ENCODE assay signal across 34 cellular contexts in genomic region chr2:86253424-86253823, GRCh38.
"Had no signal": no experiment of that assay in that cellular context is flagged by ENCODE, and none has a peak within 500 bp of the region (broad histone marks: within the 10 kb centered on the region; RNA-seq: fewer than 3 reads in every experiment).

No MANE protein-coding gene starts in this region.

- DNase-seq: activated B cell treated with CpG ODN at 0.5 μM for 24 hours; activated CD4-positive, alpha-beta T cell treated with anti-CD3 and anti-CD28 coated beads for 36 hours; activated effector memory CD4-positive, alpha-beta T cell treated with anti-CD3 and anti-CD28 coated beads, Interleukin-2, amount 50 U/mL, for 16 hours; activated naive CD4-positive, alpha-beta T cell treated with anti-CD3 and anti-CD28 coated beads, Interleukin-2, amount 10 ng/mL, durations not matched to agents 7 days and 5 days; activated naive CD8-positive, alpha-beta T cell treated with anti-CD3 and anti-CD28 coated beads, Interleukin-2, amount 10 ng/mL, durations not matched to agents 7 days and 5 days; activated T-cell treated with anti-CD3 and anti-CD28 coated beads, Interleukin-2, amount 50 U/mL, for 1 hour; cerebellar nuclear complex; colonic mucosa; effector memory CD4-positive, alpha-beta T cell; erythroblast; heart left ventricle; hypothalamus; immature natural killer cell; kidney; lower lobe of right lung; mesenchymal stem cell; natural killer cell; occipital lobe; psoas muscle; stimulated activated CD4-positive, alpha-beta T cell treated with anti-CD3 and anti-CD28 coated beads, Interleukin-1b, Interleukin-23, amount 100 ng/mL, for 48 hours; stimulated activated CD4-positive, alpha-beta T cell treated with anti-CD3 and anti-CD28 coated beads, Interleukin-4, amount 100 ng/mL, for 4 hours; stimulated activated CD8-positive, alpha-beta memory T cell treated with anti-CD3 and anti-CD28 coated beads, Interleukin-4, amount 100 ng/mL, for 48 hours; stimulated activated naive CD8-positive, alpha-beta T cell treated with anti-CD3 and anti-CD28 coated beads, Interleukin-15, amount 100 ng/mL, for 72 hours; T-helper 2 cell; thyroid gland; upper lobe of right lung had no signal

- ATAC-seq: activated CD4-positive, alpha-beta T cell treated with anti-CD3 and anti-CD28 coated beads for 36 hours; heart left ventricle; lower lobe of right lung; natural killer cell; psoas muscle; stimulated activated memory B cell treated with anti-CD40 and anti-IgM and Interleukin-4, amounts not matched to agents 10 μg/mL and 1 μg/mL and 100 μg/mL, for 72 hours; stimulated activated naive CD8-positive, alpha-beta T cell treated with anti-CD3 and anti-CD28 coated beads, Interleukin-15, amount 100 ng/mL, for 72 hours; upper lobe of right lung had no signal

- H3K4me3 ChIP-seq: ascending aorta, cardiac muscle cell, colonic mucosa, heart left ventricle, lower lobe of right lung, neural progenitor cell, psoas muscle, smooth muscle cell, thyroid gland, upper lobe of right lung had no signal

- H3K27me3 ChIP-seq: ascending aorta, cardiac muscle cell, colonic mucosa, heart left ventricle, neural progenitor cell, thyroid gland, upper lobe of right lung had no signal

- H3K79me2 ChIP-seq: parathyroid adenoma had no signal

- H3K4me1 ChIP-seq: colonic mucosa, parathyroid adenoma, upper lobe of right lung had no signal

- H3K36me3 ChIP-seq: ascending aorta, cardiac muscle cell, colonic mucosa, lower lobe of right lung, neural progenitor cell, thyroid gland, upper lobe of right lung had no signal

- H3K27ac ChIP-seq: ascending aorta, cardiac muscle cell, colonic mucosa, lower lobe of right lung, neural progenitor cell, parathyroid adenoma, psoas muscle, thyroid gland, upper lobe of right lung had no signal

- H3K9ac ChIP-seq: neural progenitor cell, parathyroid adenoma had no signal

- H2AFZ ChIP-seq: neural progenitor cell, parathyroid adenoma had no signal

- H3K4me1 Mint-ChIP-seq: activated CD4-positive, alpha-beta T cell treated with anti-CD3 and anti-CD28 coated beads for 36 hours; activated naive CD4-positive, alpha-beta T cell treated with anti-CD3 and anti-CD28 coated beads, Interleukin-2, amount 10 ng/mL, durations not matched to agents 7 days and 5 days; activated naive CD8-positive, alpha-beta T cell treated with anti-CD3 and anti-CD28 coated beads, Interleukin-2, amount 10 ng/mL, durations not matched to agents 7 days and 5 days; immature natural killer cell; natural killer cell; stimulated activated naive CD8-positive, alpha-beta T cell treated with anti-CD3 and anti-CD28 coated beads, Interleukin-15, amount 100 ng/mL, for 72 hours had no signal

- H3K27ac Mint-ChIP-seq: activated B cell treated with CpG ODN at 0.5 μM for 24 hours; activated CD4-positive, alpha-beta T cell treated with anti-CD3 and anti-CD28 coated beads for 36 hours; activated naive CD4-positive, alpha-beta T cell treated with anti-CD3 and anti-CD28 coated beads, Interleukin-2, amount 10 ng/mL, durations not matched to agents 7 days and 5 days; activated naive CD8-positive, alpha-beta T cell treated with anti-CD3 and anti-CD28 coated beads, Interleukin-2, amount 10 ng/mL, durations not matched to agents 7 days and 5 days; activated T-helper 1 cell treated with anti-CD3 and anti-CD28 coated beads, Interleukin-12 subunit alpha, Interleukin-12 subunit beta, Interleukin-2, Interleukin-4 antibody, amounts not matched to agents 30 ng/mL and 10 ng/mL and 1 ng/mL, durations not matched to agents 14 hours and 24 hours and 36 hours; brain; immature natural killer cell; natural killer cell; stimulated activated memory B cell treated with anti-CD40 and anti-IgM and Interleukin-4, amounts not matched to agents 10 μg/mL and 1 μg/mL and 100 μg/mL, for 72 hours; stimulated activated naive CD8-positive, alpha-beta T cell treated with anti-CD3 and anti-CD28 coated beads, Interleukin-15, amount 100 ng/mL, for 72 hours had no signal

- H3K27me3 Mint-ChIP-seq: activated CD4-positive, alpha-beta T cell treated with anti-CD3 and anti-CD28 coated beads for 36 hours; brain; stimulated activated memory B cell treated with anti-CD40 and anti-IgM and Interleukin-4, amounts not matched to agents 10 μg/mL and 1 μg/mL and 100 μg/mL, for 72 hours; stimulated activated naive CD8-positive, alpha-beta T cell treated with anti-CD3 and anti-CD28 coated beads, Interleukin-15, amount 100 ng/mL, for 72 hours had no signal

- H3K4me3 Mint-ChIP-seq: activated B cell treated with CpG ODN at 0.5 μM for 24 hours; activated CD4-positive, alpha-beta T cell treated with anti-CD3 and anti-CD28 coated beads for 36 hours; activated naive CD4-positive, alpha-beta T cell treated with anti-CD3 and anti-CD28 coated beads, Interleukin-2, amount 10 ng/mL, durations not matched to agents 7 days and 5 days; activated naive CD8-positive, alpha-beta T cell treated with anti-CD3 and anti-CD28 coated beads, Interleukin-2, amount 10 ng/mL, durations not matched to agents 7 days and 5 days; activated T-helper 1 cell treated with anti-CD3 and anti-CD28 coated beads, Interleukin-12 subunit alpha, Interleukin-12 subunit beta, Interleukin-2, Interleukin-4 antibody, amounts not matched to agents 30 ng/mL and 10 ng/mL and 1 ng/mL, durations not matched to agents 14 hours and 24 hours and 36 hours; brain; immature natural killer cell; natural killer cell; neural progenitor cell; stimulated activated memory B cell treated with anti-CD40 and anti-IgM and Interleukin-4, amounts not matched to agents 10 μg/mL and 1 μg/mL and 100 μg/mL, for 72 hours; stimulated activated naive CD8-positive, alpha-beta T cell treated with anti-CD3 and anti-CD28 coated beads, Interleukin-15, amount 100 ng/mL, for 72 hours had no signal

- H3K9me3 ChIP-seq: ascending aorta, colonic mucosa, heart left ventricle, lower lobe of right lung, psoas muscle, thyroid gland, upper lobe of right lung had no signal

- H3K9me3 Mint-ChIP-seq: activated B cell treated with CpG ODN at 0.5 μM for 24 hours; activated naive CD4-positive, alpha-beta T cell treated with anti-CD3 and anti-CD28 coated beads, Interleukin-2, amount 10 ng/mL, durations not matched to agents 7 days and 5 days; activated naive CD8-positive, alpha-beta T cell treated with anti-CD3 and anti-CD28 coated beads, Interleukin-2, amount 10 ng/mL, durations not matched to agents 7 days and 5 days; activated T-helper 1 cell treated with anti-CD3 and anti-CD28 coated beads, Interleukin-12 subunit alpha, Interleukin-12 subunit beta, Interleukin-2, Interleukin-4 antibody, amounts not matched to agents 30 ng/mL and 10 ng/mL and 1 ng/mL, durations not matched to agents 14 hours and 24 hours and 36 hours; immature natural killer cell; natural killer cell; neural progenitor cell; stimulated activated memory B cell treated with anti-CD40 and anti-IgM and Interleukin-4, amounts not matched to agents 10 μg/mL and 1 μg/mL and 100 μg/mL, for 72 hours; stimulated activated naive CD8-positive, alpha-beta T cell treated with anti-CD3 and anti-CD28 coated beads, Interleukin-15, amount 100 ng/mL, for 72 hours had no signal

- H3K36me3 Mint-ChIP-seq: activated naive CD4-positive, alpha-beta T cell treated with anti-CD3 and anti-CD28 coated beads, Interleukin-2, amount 10 ng/mL, durations not matched to agents 7 days and 5 days; activated naive CD8-positive, alpha-beta T cell treated with anti-CD3 and anti-CD28 coated beads, Interleukin-2, amount 10 ng/mL, durations not matched to agents 7 days and 5 days; immature natural killer cell; natural killer cell; neural progenitor cell; stimulated activated memory B cell treated with anti-CD40 and anti-IgM and Interleukin-4, amounts not matched to agents 10 μg/mL and 1 μg/mL and 100 μg/mL, for 72 hours had no signal

- H3K4me2 ChIP-seq: neural progenitor cell, smooth muscle cell had no signal
